In genomic region chr14:77059276-77059934, GRCh38 we compare ENCODE assay signal across 9 cellular contexts. TPM values are rescaled to one million over a fixed set of nuclear protein-coding genes. Genes with fewer than 3 reads are reported as not detected.
DNase-seq lines count a peak whose midpoint lies in the region.
"Had no signal": no experiment of that assay in that cellular context is flagged by ENCODE, and none has a peak within 500 bp of the region (broad histone marks: within the 10 kb centered on the region; RNA-seq: fewer than 3 reads in every experiment).

No MANE protein-coding gene starts in this region.

- peak overlapping the region; percentile 53 for H3K27ac ChIP-seq in caudate nucleus (ENCODE audit: low read depth, low read length)
- H3K27ac ChIP-seq in CD8-positive, alpha-beta memory T cell (ENCODE audit: low read depth, low read length) = no peak overlapping the region

- CTCF ChIA-PET in CD8-positive, alpha-beta memory T cell (lab: Charles Lee) = interaction anchor here (0.8 to 2.8 kb wide), 10 partner anchors 9 to 186 kb away, joined by 3 to 12 read pairs (median 4); no protein-coding TSS in a partner anchor

- no peak overlapping the region for H3K27ac Mint-ChIP-seq in CD8-positive, alpha-beta memory T cell
- H3K27ac Mint-ChIP-seq: B cell had no signal

- H3K36me3 ChIP-seq in CD8-positive, alpha-beta memory T cell (ENCODE audit: insufficient read depth, low read length) = no peaks in the 10 kb centered on the region

- no peak overlapping the region for H3K4me3 Mint-ChIP-seq in CD8-positive, alpha-beta memory T cell
- H3K4me3 Mint-ChIP-seq: B cell had no signal

- POLR2A ChIA-PET in CD8-positive, alpha-beta memory T cell (lab: Charles Lee) = interaction anchor here (0.5 kb wide), 1 partner anchor 10 kb away, joined by 3 read pairs; no protein-coding TSS in a partner anchor

- no peaks in the 10 kb centered on the region for H3K4me1 ChIP-seq in CD8-positive, alpha-beta memory T cell (ENCODE audit: insufficient read depth, low read length)

- DNase-seq in NCI-H82 (lab: John Stamatoyannopoulos, UW) (peak; percentile 9), NCI-H82 treated with DMSO at 0.1 percent for 48 hours (lab: John Stamatoyannopoulos, UW; ENCODE audit: unreplicated experiment) (no peak), NCI-H69 (lab: John Stamatoyannopoulos, UW) (peak; percentile 87), caudate nucleus (lab: John Stamatoyannopoulos, UW) (peak in 56 of 61 donors; percentile 30 to 94 (median 74)), medulla oblongata (ENCODE audit: extremely low spot score) (peak; percentile 82), middle frontal gyrus (ENCODE audit: extremely low spot score, low spot score) (no peak), NCI-H128 (lab: John Stamatoyannopoulos, UW; ENCODE audit: unreplicated experiment) (no peak)
- DNase-seq in CD8-positive, alpha-beta memory T cell = no peak

- peaks cover 0 to 8% (median 6%) of the 10 kb centered on the region in 3 donors for H3K4me1 Mint-ChIP-seq in CD8-positive, alpha-beta memory T cell

- H3K27me3 ChIP-seq in CD8-positive, alpha-beta memory T cell (ENCODE audit: insufficient read depth, low read length, poor library complexity, severe bottlenecking) = no peaks in the 10 kb centered on the region

- H3K36me3 Mint-ChIP-seq in CD8-positive, alpha-beta memory T cell = no peaks in the 10 kb centered on the region

- H3K4me3 ChIP-seq in CD8-positive, alpha-beta memory T cell (ENCODE audit: low read length) = no peak overlapping the region

- no peaks in the 10 kb centered on the region for H3K9me3 ChIP-seq in CD8-positive, alpha-beta memory T cell (ENCODE audit: low read length)

- peaks cover 0 to 5% of the 10 kb centered on the region in 2 donors for H3K27me3 Mint-ChIP-seq in CD8-positive, alpha-beta memory T cell
- H3K27me3 Mint-ChIP-seq: B cell had no signal

- no peaks in the 10 kb centered on the region for H3K9me3 Mint-ChIP-seq in CD8-positive, alpha-beta memory T cell

RNA-seq across cellular contexts. Expression of gene IRF2BPL, which starts 30.9 kb away (rescaled TPM):
- total RNA-seq in CD8-positive, alpha-beta memory T cell = 10 to 100 TPM; 25.6 to 27.2 TPM
- 3.7 TPM for polyA plus RNA-seq in CD8-positive, alpha-beta memory T cell

RNA-seq across cellular contexts. Expression of gene CIPC, which starts 38.7 kb away (rescaled TPM):
- 10 to 100 TPM; 10.5 to 12.7 TPM for total RNA-seq in CD8-positive, alpha-beta memory T cell
- polyA plus RNA-seq in CD8-positive, alpha-beta memory T cell = 6.2 TPM

Comparison
In these comparisons a context has a peak if more than half of its experiments do, and no peak if none do; other contexts are left out.
1. DNase-seq: peak in NCI-H82 (single experiment), NCI-H69 (single experiment), caudate nucleus (56 of 61) and medulla oblongata (single experiment); none in NCI-H82 treated with DMSO at 0.1 percent for 48 hours (single experiment), middle frontal gyrus (single experiment), CD8-positive, alpha-beta memory T cell (0 of 5) and NCI-H128 (single experiment).